14 cellular contexts compared by ENCODE assay signal in the genomic region with DNA sequence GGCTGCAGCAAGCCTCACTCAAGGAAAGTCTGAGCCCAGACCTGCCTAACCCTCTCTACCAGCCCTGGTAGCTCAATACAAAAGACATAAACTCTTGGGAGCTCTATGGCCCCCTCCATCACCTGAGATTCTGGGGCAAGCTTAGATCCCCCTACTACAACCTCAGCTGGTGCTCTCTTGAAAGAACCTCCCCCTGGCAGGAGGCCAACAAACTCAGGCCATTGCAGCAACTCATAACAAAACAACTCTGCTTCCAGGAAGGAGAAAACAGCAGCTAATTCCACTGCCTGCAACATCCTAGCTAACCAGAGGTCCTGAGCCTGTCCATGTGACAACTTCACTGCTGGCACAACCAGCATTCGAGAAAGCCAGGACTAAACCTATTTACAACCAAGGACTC.
DNase-seq lines count a peak whose midpoint lies in the region; ATAC-seq and TF ChIP-seq lines count a peak whose summit lies in the region.
"Had no signal": no experiment of that assay in that cellular context is flagged by ENCODE, and none has a peak within 500 bp of the region (broad histone marks: within the 10 kb centered on the region; RNA-seq: fewer than 3 reads in every experiment).

No MANE protein-coding gene starts in this region.

- intact Hi-C loops in activated T-helper 2 cell treated with anti-CD3 and anti-CD28 coated beads, Interferon-gamma antibody, Interleukin-2, Interleukin-4, amounts not matched to agents 10 μg/mL and 5 μg/mL and 100 μg/mL, durations not matched to agents 14 hours and 24 hours and 36 hours (cut with micrococcal nuclease), result no loop called here

- no peaks in the 10 kb centered on the region for H3K27me3 Mint-ChIP-seq in activated T-helper 2 cell treated with anti-CD3 and anti-CD28 coated beads, Interferon-gamma antibody, Interleukin-2, Interleukin-4, amounts not matched to agents 10 μg/mL and 5 μg/mL and 100 μg/mL, durations not matched to agents 14 hours and 24 hours and 36 hours (ENCODE audit: low read depth)
- H3K27me3 Mint-ChIP-seq: activated CD4-positive, alpha-beta T cell treated with anti-CD3 and anti-CD28 coated beads for 36 hours had no signal

- no peak for TF ChIP-seq CTCF in retinal pigment epithelial cell (conservative IDR thresholded peaks at IDR 0.05; ENCODE audit: low read depth, low read length)

- H3K4me3 ChIP-seq in retinal pigment epithelial cell (ENCODE audit: low read length), result no peak overlapping the region
- H3K4me3 ChIP-seq: K562, Peyer's patch had no signal

- H3K4me3 Mint-ChIP-seq in activated T-helper 2 cell treated with anti-CD3 and anti-CD28 coated beads, Interferon-gamma antibody, Interleukin-2, Interleukin-4, amounts not matched to agents 10 μg/mL and 5 μg/mL and 100 μg/mL, durations not matched to agents 14 hours and 24 hours and 36 hours (ENCODE audit: low read depth), result no peak overlapping the region
- H3K4me3 Mint-ChIP-seq: activated CD4-positive, alpha-beta T cell treated with anti-CD3 and anti-CD28 coated beads for 36 hours had no signal

- H3K36me3 Mint-ChIP-seq in activated T-helper 2 cell treated with anti-CD3 and anti-CD28 coated beads, Interferon-gamma antibody, Interleukin-2, Interleukin-4, amounts not matched to agents 10 μg/mL and 5 μg/mL and 100 μg/mL, durations not matched to agents 14 hours and 24 hours and 36 hours (ENCODE audit: low read depth), result no peaks in the 10 kb centered on the region

- DNase-seq in NCI-H748 (lab: John Stamatoyannopoulos, UW; ENCODE audit: unreplicated experiment) (peak; percentile 22), NCI-H748 treated with DMSO at 0.1 percent for 48 hours (lab: John Stamatoyannopoulos, UW) (no peak), NCI-H510A (lab: John Stamatoyannopoulos, UW) (peak; percentile 79), dermis blood vessel endothelial cell (peak; percentile 71), retinal pigment epithelial cell (ENCODE audit: low read depth) (peak; percentile 56)
- no peak for DNase-seq in activated naive CD4-positive, alpha-beta T cell treated with anti-CD3 and anti-CD28 coated beads, Interleukin-2, amount 50 U/mL, for 16 hours
- no peak for DNase-seq in activated T-helper 2 cell treated with anti-CD3 and anti-CD28 coated beads, Interferon-gamma antibody, Interleukin-2, Interleukin-4, amounts not matched to agents 10 μg/mL and 5 μg/mL and 100 μg/mL, durations not matched to agents 14 hours and 24 hours and 36 hours (ENCODE audit: low spot score)
- DNase-seq: activated CD4-positive, alpha-beta T cell treated with anti-CD3 and anti-CD28 coated beads for 36 hours; erythroblast; Peyer's patch; T-helper 1 cell had no signal

- ATAC-seq in GM18873 (IDR thresholded peaks at IDR 0.05; ENCODE audit: low FRiP score, unreplicated experiment), result no peak
- ATAC-seq: activated CD4-positive, alpha-beta T cell treated with anti-CD3 and anti-CD28 coated beads for 36 hours; HCT116; K562 had no signal

- peaks cover 26% of the 10 kb centered on the region for H3K9me3 Mint-ChIP-seq in activated T-helper 2 cell treated with anti-CD3 and anti-CD28 coated beads, Interferon-gamma antibody, Interleukin-2, Interleukin-4, amounts not matched to agents 10 μg/mL and 5 μg/mL and 100 μg/mL, durations not matched to agents 14 hours and 24 hours and 36 hours

- no peaks in the 10 kb centered on the region for H3K4me1 Mint-ChIP-seq in activated T-helper 2 cell treated with anti-CD3 and anti-CD28 coated beads, Interferon-gamma antibody, Interleukin-2, Interleukin-4, amounts not matched to agents 10 μg/mL and 5 μg/mL and 100 μg/mL, durations not matched to agents 14 hours and 24 hours and 36 hours (ENCODE audit: low read depth)
- H3K4me1 Mint-ChIP-seq: activated CD4-positive, alpha-beta T cell treated with anti-CD3 and anti-CD28 coated beads for 36 hours had no signal

- H3K27ac Mint-ChIP-seq in activated T-helper 2 cell treated with anti-CD3 and anti-CD28 coated beads, Interferon-gamma antibody, Interleukin-2, Interleukin-4, amounts not matched to agents 10 μg/mL and 5 μg/mL and 100 μg/mL, durations not matched to agents 14 hours and 24 hours and 36 hours, result no peak overlapping the region
- H3K27ac Mint-ChIP-seq: activated CD4-positive, alpha-beta T cell treated with anti-CD3 and anti-CD28 coated beads for 36 hours had no signal

Comparison
In these comparisons a context has a peak if more than half of its experiments do, and no peak if none do; other contexts are left out.
1. DNase-seq: peak in NCI-H748 (single experiment), NCI-H510A (single experiment), dermis blood vessel endothelial cell (single experiment) and retinal pigment epithelial cell (single experiment); none in NCI-H748 treated with DMSO at 0.1 percent for 48 hours (single experiment), activated naive CD4-positive, alpha-beta T cell treated with anti-CD3 and anti-CD28 coated beads, Interleukin-2, amount 50 U/mL, for 16 hours (single experiment) and activated T-helper 2 cell treated with anti-CD3 and anti-CD28 coated beads, Interferon-gamma antibody, Interleukin-2, Interleukin-4, amounts not matched to agents 10 μg/mL and 5 μg/mL and 100 μg/mL, durations not matched to agents 14 hours and 24 hours and 36 hours (single experiment).